Comparison of ENCODE assay signal across 8 cellular contexts in genomic region chr1:211951856-211952255, GRCh38.
A peak's percentile ranks its signal among the peaks of the same experiment; 100 is the strongest.
DNase-seq lines count a peak whose midpoint lies in the region; ATAC-seq and TF ChIP-seq lines count a peak whose summit lies in the region.

No MANE protein-coding gene starts in this region.

- H3K36me3 ChIP-seq in tibial artery (peaks cover 11 to 14% (median 13%) of the 10 kb centered on the region in 3 donors), spleen (peaks cover 0 to 40% (median 4%) of the 10 kb centered on the region in 6 donors)

- intact Hi-C loops in tibial artery (cut with DNase I; ENCODE audit: low total_unique reads), result no loop called here
- intact Hi-C loops in spleen (cut with DNase I; ENCODE audit: low total_unique reads), result no loop called here

- no peak for TF ChIP-seq POLR2A in spleen (IDR thresholded peaks at IDR 0.05)

- DNase-seq in Caki2 (ENCODE audit: low read depth) (peak; percentile 71), choroid plexus epithelial cell (ENCODE audit: low read depth) (peak; percentile 77), NCI-H2171 treated with DMSO at 0.1 percent for 48 hours (lab: John Stamatoyannopoulos, UW) (no peak), medulla oblongata (ENCODE audit: extremely low spot score) (no peak), tibial artery (no peak), spleen (no peak)

- ATAC-seq in GM19395 (IDR thresholded peaks at IDR 0.05; ENCODE audit: unreplicated experiment) (peak; percentile 99), HG03432 (IDR thresholded peaks at IDR 0.05; ENCODE audit: unreplicated experiment) (peak; percentile 99)

- in situ Hi-C loops in Caki2 (cut with HindIII; ENCODE audit: low pct_unique_long_range_greater_than_20kb, low sequenced_read_pairs), result no loop called here

- H3K9me3 ChIP-seq in tibial artery, result no peaks in the 10 kb centered on the region
- no peaks in the 10 kb centered on the region for H3K9me3 ChIP-seq in spleen

- H3K4me1 ChIP-seq in tibial artery (no peaks in the 10 kb centered on the region), spleen (peaks cover 0 to 10% (median 0%) of the 10 kb centered on the region in 6 donors)

- TF ChIP-seq CTCF in choroid plexus epithelial cell (conservative IDR thresholded peaks at IDR 0.05; ENCODE audit: low read depth, low read length), result no peak
- TF ChIP-seq CTCF in tibial artery (IDR thresholded peaks at IDR 0.05), result no peak
- TF ChIP-seq CTCF in spleen (IDR thresholded peaks at IDR 0.05 in 8 of 11, conservative IDR thresholded peaks at IDR 0.05 in 3 of 11), result no peak

- H3K4me3 ChIP-seq in choroid plexus epithelial cell (ENCODE audit: low read depth, low read length) (no peak overlapping the region), tibial artery (no peak overlapping the region), spleen (no peak overlapping the region)

- H3K27me3 ChIP-seq in tibial artery (no peaks in the 10 kb centered on the region), spleen (replicated peaks in 1 of 7) (no peaks in the 10 kb centered on the region)

- no peak overlapping the region for H3K27ac ChIP-seq in tibial artery
- H3K27ac ChIP-seq in spleen, result no peak overlapping the region

Comparison
In these comparisons a context has a peak if more than half of its experiments do, and no peak if none do; other contexts are left out.
1. DNase-seq: peak in Caki2 (single experiment) and choroid plexus epithelial cell (single experiment); none in NCI-H2171 treated with DMSO at 0.1 percent for 48 hours (single experiment), medulla oblongata (single experiment), tibial artery (0 of 2) and spleen (single experiment).